ENCODE assay signal across 8 cellular contexts in genomic region chr7:44750921-44751571, GRCh38. TPM values are rescaled to one million over a fixed set of nuclear protein-coding genes. Genes with fewer than 3 reads are reported as not detected.
A peak's percentile ranks its signal among the peaks of the same experiment; 100 is the strongest.
DNase-seq lines count a peak whose midpoint lies in the region; ATAC-seq and TF ChIP-seq lines count a peak whose summit lies in the region.

No MANE protein-coding gene starts in this region.

- no peaks in the 10 kb centered on the region for H3K9me3 Mint-ChIP-seq in Calu3 (ENCODE audit: low read depth, unreplicated experiment)

- no TSS peak for BruUV-seq in Calu3 (replicated peaks; lab: Mats Ljungman, UMichigan)

- DNase-seq in Calu3 = peak; percentile 40
- peak; percentile 55 to 64 for DNase-seq in activated CD4-positive, alpha-beta T cell treated with anti-CD3 and anti-CD28 coated beads, Interleukin-2, amount 50 U/mL, for 48 hours
- DNase-seq in kidney glomerular epithelial cell (lab: John Stamatoyannopoulos, UW) = peak; percentile 61
- DNase-seq in NCI-H748 (lab: John Stamatoyannopoulos, UW; ENCODE audit: unreplicated experiment) = no peak
- no peak for DNase-seq in lower leg skin (ENCODE audit: low spot score in 2 of 2)
- DNase-seq in head of caudate nucleus = no peak

- no peak for TF ChIP-seq POLR2A in lower leg skin (IDR thresholded peaks at IDR 0.05)

- ATAC-seq in GM19452 (IDR thresholded peaks at IDR 0.05; ENCODE audit: unreplicated experiment) (peak; percentile 50), HG03469 (IDR thresholded peaks at IDR 0.05; ENCODE audit: unreplicated experiment) (peak; percentile 61)

- H3K36me3 Mint-ChIP-seq in Calu3 (ENCODE audit: insufficient read depth, unreplicated experiment) = peaks cover 67% of the 10 kb centered on the region

- peak overlapping the region; percentile 15 for H3K27ac Mint-ChIP-seq in Calu3 (ENCODE audit: unreplicated experiment)

- no peak overlapping the region for H3K4me3 ChIP-seq in lower leg skin (ENCODE audit: low read depth, poor library complexity, severe bottlenecking)

- 52 to 63% methylated on average over 3 to 6 of the region's 6 CpGs for WGBS in lower leg skin, 2 donors

- TF ChIP-seq CTCF in Calu3 (IDR thresholded peaks at IDR 0.05; ENCODE audit: unreplicated experiment) = no peak
- TF ChIP-seq CTCF in lower leg skin (IDR thresholded peaks at IDR 0.05) = no peak

- H3K4me1 Mint-ChIP-seq in Calu3 (ENCODE audit: low read depth, unreplicated experiment) = peaks cover 51% of the 10 kb centered on the region

- H3K27me3 Mint-ChIP-seq in Calu3 (ENCODE audit: unreplicated experiment) = no peaks in the 10 kb centered on the region

- intact Hi-C loops in Calu3 (cut with micrococcal nuclease; ENCODE audit: unreplicated experiment) = loop anchor here (2.0 to 5.0 kb wide), 2 partner anchors 96 to 112 kb away; partner anchors contain the start of gene H2AZ2
- intact Hi-C loops in lower leg skin (cut with DNase I; ENCODE audit: low total_unique reads) = no loop called here
- intact Hi-C loops in head of caudate nucleus (cut with DNase I) = loop anchor here (10.0 kb wide), 1 partner anchor 94 kb away; the partner anchor contains the start of gene H2AZ2

- CTCF ChIA-PET in Calu3 (lab: Charles Lee) = interaction anchor here (0.6 to 2.3 kb wide), 7 partner anchors 8 to 163 kb away, joined by 3 to 6 read pairs (median 3); no protein-coding TSS in a partner anchor

- peak overlapping the region; percentile 95 for H3K4me3 Mint-ChIP-seq in Calu3 (ENCODE audit: low read depth, unreplicated experiment)

RNA-seq across cellular contexts. Expression of gene ZMIZ2, which starts 2.4 kb away (rescaled TPM):
- 260 and 269 TPM in 2 replicates for total RNA-seq in Calu3 (2022)
- 10 to 100 TPM; 21.1 to 36.0 (median 24.7) TPM for total RNA-seq in lower leg skin

RNA-seq across cellular contexts. Expression of gene PPIA, which starts 45.4 kb away (rescaled TPM):
- 2,685 and 3,069 TPM in 2 replicates for total RNA-seq in Calu3 (2022)
- total RNA-seq in lower leg skin = 1,000 to 10,000 TPM; 1,809 to 2,568 (median 2,150) TPM

Comparison
In these comparisons a context has a peak if more than half of its experiments do, and no peak if none do; other contexts are left out.
1. DNase-seq: peak in Calu3 (single experiment), activated CD4-positive, alpha-beta T cell treated with anti-CD3 and anti-CD28 coated beads, Interleukin-2, amount 50 U/mL, for 48 hours (2 of 2) and kidney glomerular epithelial cell (single experiment); none in NCI-H748 (single experiment), lower leg skin (0 of 2) and head of caudate nucleus (0 of 42).